In genomic region chr6:74749211-74750142, GRCh38 we compare ENCODE assay signal across 13 cellular contexts.
DNase-seq lines count a peak whose midpoint lies in the region; ATAC-seq and TF ChIP-seq lines count a peak whose summit lies in the region.
"Had no signal": no experiment of that assay in that cellular context is flagged by ENCODE, and none has a peak within 500 bp of the region (broad histone marks: within the 10 kb centered on the region; RNA-seq: fewer than 3 reads in every experiment).

No MANE protein-coding gene starts in this region.

- no peaks in the 10 kb centered on the region for H3K9me2 ChIP-seq in neural cell (ENCODE audit: insufficient read depth, low read length)

- H4K20me1 ChIP-seq in neural cell (ENCODE audit: insufficient read depth), result no peaks in the 10 kb centered on the region

- no peaks in the 10 kb centered on the region for H3K4me1 Mint-ChIP-seq in activated CD4-positive, alpha-beta memory T cell treated with anti-CD3 and anti-CD28 coated beads, Interleukin-2, amount 10 ng/mL, durations not matched to agents 7 days and 5 days
- H3K4me1 Mint-ChIP-seq: CD4-positive, alpha-beta memory T cell; stimulated activated memory B cell treated with anti-CD40 and anti-IgM and Interleukin-4, amounts not matched to agents 10 μg/mL and 1 μg/mL and 100 μg/mL, for 72 hours had no signal

- CTCF ChIA-PET in activated CD4-positive, alpha-beta memory T cell treated with anti-CD3 and anti-CD28 coated beads, Interleukin-2, amount 10 ng/mL, durations not matched to agents 7 days and 5 days (lab: Charles Lee), result no interaction called here

- H3K36me3 Mint-ChIP-seq in activated CD4-positive, alpha-beta memory T cell treated with anti-CD3 and anti-CD28 coated beads, Interleukin-2, amount 10 ng/mL, durations not matched to agents 7 days and 5 days (ENCODE audit: low read depth), result no peaks in the 10 kb centered on the region
- H3K36me3 Mint-ChIP-seq: CD4-positive, alpha-beta memory T cell; stimulated activated memory B cell treated with anti-CD40 and anti-IgM and Interleukin-4, amounts not matched to agents 10 μg/mL and 1 μg/mL and 100 μg/mL, for 72 hours had no signal

- H3K9ac ChIP-seq in neural cell (ENCODE audit: low read length), result no peak overlapping the region

- H3K4me3 Mint-ChIP-seq in activated CD4-positive, alpha-beta memory T cell treated with anti-CD3 and anti-CD28 coated beads, Interleukin-2, amount 10 ng/mL, durations not matched to agents 7 days and 5 days, result no peak overlapping the region
- H3K4me3 Mint-ChIP-seq: CD4-positive, alpha-beta memory T cell; stimulated activated memory B cell treated with anti-CD40 and anti-IgM and Interleukin-4, amounts not matched to agents 10 μg/mL and 1 μg/mL and 100 μg/mL, for 72 hours had no signal

- H3K27ac ChIP-seq in neural cell (ENCODE audit: low read length) (no peak overlapping the region), coronary artery (peak overlapping the region in 1 of 2 donors; percentile 24)
- H3K27ac ChIP-seq: cardiac muscle cell had no signal

- no peaks in the 10 kb centered on the region for H3K79me2 ChIP-seq in neural cell (replicated peaks; ENCODE audit: insufficient read depth, low read length)

- TF ChIP-seq EP300 in neural cell (conservative IDR thresholded peaks at IDR 0.05; ENCODE audit: poor library complexity, severe bottlenecking), result no peak

- H3K27ac Mint-ChIP-seq in activated CD4-positive, alpha-beta memory T cell treated with anti-CD3 and anti-CD28 coated beads, Interleukin-2, amount 10 ng/mL, durations not matched to agents 7 days and 5 days, result no peak overlapping the region
- H3K27ac Mint-ChIP-seq: CD4-positive, alpha-beta memory T cell; stimulated activated memory B cell treated with anti-CD40 and anti-IgM and Interleukin-4, amounts not matched to agents 10 μg/mL and 1 μg/mL and 100 μg/mL, for 72 hours had no signal

- POLR2A ChIA-PET in activated CD4-positive, alpha-beta memory T cell treated with anti-CD3 and anti-CD28 coated beads, Interleukin-2, amount 10 ng/mL, durations not matched to agents 7 days and 5 days (lab: Charles Lee), result no interaction called here

- no peak for TF ChIP-seq RAD21 in neural cell (conservative IDR thresholded peaks at IDR 0.05)

- no peak overlapping the region for H2AFZ ChIP-seq in neural cell (ENCODE audit: low read depth, low read length)

- H3K4me3 ChIP-seq in neural cell (ENCODE audit: low read length) (peak overlapping the region; percentile 24), coronary artery (no peak overlapping the region)
- H3K4me3 ChIP-seq: cardiac muscle cell had no signal

- no peaks in the 10 kb centered on the region for H3K27me3 ChIP-seq in neural cell (ENCODE audit: insufficient read depth, low read depth, low read length)
- H3K27me3 ChIP-seq: cardiac muscle cell had no signal

- no peak for TF ChIP-seq CTCF in neural cell (IDR thresholded peaks at IDR 0.05; ENCODE audit: poor library complexity, severe bottlenecking)
- no peak for TF ChIP-seq CTCF in coronary artery (IDR thresholded peaks at IDR 0.05)

- no peaks in the 10 kb centered on the region for H3K27me3 Mint-ChIP-seq in activated CD4-positive, alpha-beta memory T cell treated with anti-CD3 and anti-CD28 coated beads, Interleukin-2, amount 10 ng/mL, durations not matched to agents 7 days and 5 days
- H3K27me3 Mint-ChIP-seq: CD4-positive, alpha-beta memory T cell; stimulated activated memory B cell treated with anti-CD40 and anti-IgM and Interleukin-4, amounts not matched to agents 10 μg/mL and 1 μg/mL and 100 μg/mL, for 72 hours had no signal

- H3K36me3 ChIP-seq in neural cell (ENCODE audit: insufficient read depth, low read length), result no peaks in the 10 kb centered on the region
- H3K36me3 ChIP-seq: cardiac muscle cell had no signal

- H3K4me2 ChIP-seq in neural cell (ENCODE audit: low read length), result no peak overlapping the region

- H3F3A ChIP-seq in neural cell (ENCODE audit: insufficient read depth, low read length, poor library complexity, severe bottlenecking), result no peaks in the 10 kb centered on the region

- DNase-seq in amniotic stem cell (lab: John Stamatoyannopoulos, UW) (peak; percentile 12), NCI-H2171 (lab: John Stamatoyannopoulos, UW) (no peak), NK-92 (lab: John Stamatoyannopoulos, UW; ENCODE audit: unreplicated experiment) (no peak), coronary artery (ENCODE audit: low spot score) (no peak)
- DNase-seq in activated CD4-positive, alpha-beta memory T cell treated with anti-CD3 and anti-CD28 coated beads, Interleukin-2, amount 10 ng/mL, durations not matched to agents 7 days and 5 days, result no peak
- DNase-seq: CD4-positive, alpha-beta memory T cell; stimulated activated CD4-positive, alpha-beta T cell treated with anti-CD3 and anti-CD28 coated beads, Interleukin-12 subunit alpha, Interleukin-12 subunit beta, amount 100 ng/mL, for 4 hours had no signal

- ATAC-seq in GM18870 (IDR thresholded peaks at IDR 0.05; ENCODE audit: unreplicated experiment) (peak; percentile 93), HG02852 (IDR thresholded peaks at IDR 0.05; ENCODE audit: unreplicated experiment) (peak; percentile 79)
- ATAC-seq: HepG2; stimulated activated memory B cell treated with anti-CD40 and anti-IgM and Interleukin-4, amounts not matched to agents 10 μg/mL and 1 μg/mL and 100 μg/mL, for 72 hours had no signal

- H3K9me3 ChIP-seq in neural cell (ENCODE audit: low read length), result no peaks in the 10 kb centered on the region

- no peaks in the 10 kb centered on the region for H3K9me3 Mint-ChIP-seq in activated CD4-positive, alpha-beta memory T cell treated with anti-CD3 and anti-CD28 coated beads, Interleukin-2, amount 10 ng/mL, durations not matched to agents 7 days and 5 days

TF ChIP-seq in neural cell, 6 proteins besides CTCF, POLR2A, EP300 and RAD21:
- no peak for TF ChIP-seq EZH2 (IDR thresholded peaks at IDR 0.05; ENCODE audit: borderline replicate concordance, insufficient read depth, low read length, poor library complexity, severe bottlenecking)
- TF ChIP-seq MXI1 (conservative IDR thresholded peaks at IDR 0.05; ENCODE audit: poor library complexity, severe bottlenecking), result no peak
- TF ChIP-seq SMC3 (conservative IDR thresholded peaks at IDR 0.05; ENCODE audit: poor library complexity), result no peak
- TF ChIP-seq POLR2AphosphoS5 (IDR thresholded peaks at IDR 0.05), result peak; percentile 58
- TF ChIP-seq REST (IDR thresholded peaks at IDR 0.05; ENCODE audit: borderline replicate concordance), result no peak
